19 cellular contexts compared by ENCODE assay signal in genomic region chr18:28080876-28081300, GRCh38.
DNase-seq lines count a peak whose midpoint lies in the region; ATAC-seq, FAIRE-seq and TF ChIP-seq lines count a peak whose summit lies in the region.
"Had no signal": no experiment of that assay in that cellular context is flagged by ENCODE, and none has a peak within 500 bp of the region (broad histone marks: within the 10 kb centered on the region; RNA-seq: fewer than 3 reads in every experiment).

No MANE protein-coding gene starts in this region.

- no peak for TF ChIP-seq CTCF in OCI-LY3 (IDR thresholded peaks at IDR 0.05; ENCODE audit: low read depth, low read length)
- TF ChIP-seq CTCF in keratinocyte (optimal IDR thresholded peaks at IDR 0.05 in 1 of 3, IDR thresholded peaks at IDR 0.05 in 1 of 3, conservative IDR thresholded peaks at IDR 0.05 in 1 of 3; ENCODE audit: extremely low read depth in 1 of 3, insufficient read depth in 2 of 3, low read length in 3 of 3): no peak

- no peaks in the 10 kb centered on the region for H4K20me1 ChIP-seq in OCI-LY3 (ENCODE audit: insufficient read depth, low read length)
- H4K20me1 ChIP-seq in keratinocyte (ENCODE audit: control insufficient read depth, extremely low read depth, insufficient read depth, low read length): no peaks in the 10 kb centered on the region

- H3K79me2 ChIP-seq in OCI-LY3 (ENCODE audit: low read length): no peaks in the 10 kb centered on the region
- no peaks in the 10 kb centered on the region for H3K79me2 ChIP-seq in keratinocyte (ENCODE audit: control insufficient read depth, insufficient read depth, low read length)

- peak; percentile 39 for DNase-seq in EH (ENCODE audit: low read depth)
- DNase-seq in keratinocyte (ENCODE audit: low read depth, low spot score): no peak
- no peak for DNase-seq in activated gamma-delta T cell treated with Interleukin-2 at 50 U/mL for 16 hours
- no peak for DNase-seq in cerebellar cortex (ENCODE audit: low spot score)
- no peak for DNase-seq in KBM-7
- DNase-seq: activated CD4-positive, alpha-beta T cell treated with anti-CD3 and anti-CD28 coated beads, Interleukin-2, amount 50 U/mL, for 4 hours; activated naive CD4-positive, alpha-beta T cell treated with anti-CD3 and anti-CD28 coated beads for 36 hours; activated T-cell treated with anti-CD3 and anti-CD28 coated beads for 4 hours; body of pancreas; NCI-H187; NCI-H446; ovary; sigmoid colon had no signal

- H3K9me3 ChIP-seq in OCI-LY3 (ENCODE audit: insufficient read depth, low read length) (no peaks in the 10 kb centered on the region), keratinocyte (ENCODE audit: control insufficient read depth, low read depth, low read length) (no peaks in the 10 kb centered on the region)
- H3K9me3 ChIP-seq: body of pancreas, gastroesophageal sphincter, ovary, sigmoid colon had no signal

- H3K9ac ChIP-seq in OCI-LY3 (ENCODE audit: low read length): peak overlapping the region; percentile 26; the same call in 1 of the 2 replicates
- no peak overlapping the region for H3K9ac ChIP-seq in keratinocyte (ENCODE audit: control insufficient read depth, extremely low read depth, insufficient read depth, low read length)

- FAIRE-seq in keratinocyte (lab: Jason Lieb, UNC): peak; percentile 48

- H3K27ac ChIP-seq in OCI-LY3 (ENCODE audit: low read length): peak overlapping the region; percentile 69
- H3K27ac ChIP-seq in keratinocyte (ENCODE audit: control insufficient read depth, insufficient read depth, low read length): no peak overlapping the region
- H3K27ac ChIP-seq: body of pancreas, epithelial cell of prostate, gastroesophageal sphincter, ovary, sigmoid colon, VCaP had no signal

- H3K4me3 ChIP-seq in OCI-LY3 (ENCODE audit: low read length) (peak overlapping the region; percentile 24), keratinocyte (ENCODE audit: control insufficient read depth in 2 of 3, extremely low read depth in 1 of 3, insufficient read depth in 2 of 3, low read depth in 1 of 3, low read length in 3 of 3) (no peak overlapping the region)
- H3K4me3 ChIP-seq: body of pancreas, gastroesophageal sphincter, ovary, sigmoid colon had no signal

- dilution Hi-C loops in keratinocyte (cut with MboI; ENCODE audit: extremely low pct_ligation_motif_present, low sequenced_read_pairs): no loop called here

- no peak overlapping the region for H2AFZ ChIP-seq in OCI-LY3 (ENCODE audit: low read depth, low read length)
- no peak overlapping the region for H2AFZ ChIP-seq in keratinocyte (ENCODE audit: control insufficient read depth, low read length)

- in situ Hi-C loops in KBM-7 (cut with MboI; ENCODE audit: low pct_unique_long_range_greater_than_20kb, low sequenced_read_pairs): no loop called here

- ATAC-seq in HG02759 (IDR thresholded peaks at IDR 0.05; ENCODE audit: unreplicated experiment) (peak; percentile 44), GM21526 (IDR thresholded peaks at IDR 0.05; ENCODE audit: low FRiP score, unreplicated experiment) (no peak)
- ATAC-seq: body of pancreas, gastroesophageal sphincter had no signal

- H3K36me3 ChIP-seq in OCI-LY3 (replicated peaks; ENCODE audit: low read depth, low read length) (no peaks in the 10 kb centered on the region), keratinocyte (ENCODE audit: control insufficient read depth in 2 of 2, extremely low read depth in 1 of 2, insufficient read depth in 2 of 2, low read length in 2 of 2) (no peaks in the 10 kb centered on the region)
- H3K36me3 ChIP-seq: gastroesophageal sphincter, ovary, sigmoid colon had no signal

- H3K27me3 ChIP-seq in OCI-LY3 (ENCODE audit: low read depth, low read length): no peaks in the 10 kb centered on the region
- H3K27me3 ChIP-seq in keratinocyte (ENCODE audit: control insufficient read depth, extremely low read depth, insufficient read depth, low read length): no peaks in the 10 kb centered on the region
- H3K27me3 ChIP-seq: body of pancreas, gastroesophageal sphincter, ovary, sigmoid colon had no signal

- H3K9me1 ChIP-seq in keratinocyte (ENCODE audit: control insufficient read depth, extremely low read depth, insufficient read depth, low read length): no peaks in the 10 kb centered on the region

- H3K4me1 ChIP-seq in OCI-LY3 (ENCODE audit: low read length): peaks cover 41% of the 10 kb centered on the region
- H3K4me1 ChIP-seq in keratinocyte (ENCODE audit: control insufficient read depth, extremely low read depth, insufficient read depth, low read length): no peaks in the 10 kb centered on the region
- H3K4me1 ChIP-seq: body of pancreas, gastroesophageal sphincter, sigmoid colon had no signal

- peak overlapping the region; percentile 68 for H3K4me2 ChIP-seq in OCI-LY3 (ENCODE audit: low read length)
- no peak overlapping the region for H3K4me2 ChIP-seq in keratinocyte (ENCODE audit: control insufficient read depth, extremely low read depth, insufficient read depth, low read depth, low read length)
